11 cellular contexts compared by ENCODE assay signal in genomic region chr6:149559389-149559788, GRCh38.
"Had no signal": no experiment of that assay in that cellular context is flagged by ENCODE, and none has a peak within 500 bp of the region (broad histone marks: within the 10 kb centered on the region; RNA-seq: fewer than 3 reads in every experiment).

No MANE protein-coding gene starts in this region.

- ATAC-seq: GM23338, HCT116 had no signal

- H3K27ac ChIP-seq: GM23248 had no signal

- H3K9me3 ChIP-seq: HAP-1 had no signal

- H3K4me3 ChIP-seq: GM23248, GM23338, HAP-1 had no signal

- FAIRE-seq: H1, H54 had no signal

- H3K4me1 ChIP-seq: HAP-1 had no signal

- H3K9ac ChIP-seq: GM23248 had no signal

- H3K4me2 ChIP-seq: GM23338 had no signal

- H2AFZ ChIP-seq: GM23248, GM23338 had no signal

- H3K36me3 ChIP-seq: HAP-1 had no signal

- DNase-seq: GM23248, GOT3, H7, H9, HCEC 1CT, HFFc6 had no signal
